37 cellular contexts compared by ENCODE assay signal in genomic region chr2:18619091-18619490, GRCh38. TPM values are rescaled to one million over a fixed set of nuclear protein-coding genes. Genes with fewer than 3 reads are reported as not detected.
"Had no signal": no experiment of that assay in that cellular context is flagged by ENCODE, and none has a peak within 500 bp of the region (broad histone marks: within the 10 kb centered on the region; RNA-seq: fewer than 3 reads in every experiment).

No MANE protein-coding gene starts in this region.

- H3K36me3 ChIP-seq: adrenal gland, brain microvascular endothelial cell, breast epithelium had no signal

- H3K4me1 ChIP-seq: breast epithelium had no signal

- H3K27me3 ChIP-seq: adrenal gland, body of pancreas, brain microvascular endothelial cell, breast epithelium had no signal

- FAIRE-seq: astrocyte, TTC549 had no signal

- DNase-seq: activated B cell treated with CpG ODN at 0.5 μM for 24 hours; activated CD4-positive, alpha-beta memory T cell treated with anti-CD3 and anti-CD28 coated beads for 36 hours; activated CD4-positive, alpha-beta T cell treated with anti-CD3 and anti-CD28 coated beads for 4 hours; activated CD4-positive, alpha-beta T cell treated with anti-CD3 and anti-CD28 coated beads, Interleukin-2, amount 50 U/mL, for 1 hour; activated CD4-positive, alpha-beta T cell treated with anti-CD3 and anti-CD28 coated beads, Interleukin-2, amount 50 U/mL, for 4 hours; activated CD4-positive, CD25-positive, alpha-beta regulatory T cell treated with anti-CD3 and anti-CD28 coated beads, Interleukin-2, amount 50 U/mL, for 72 hours; activated CD8-positive, alpha-beta memory T cell treated with anti-CD3 and anti-CD28 coated beads, Interleukin-2, amount 50 U/mL, for 4 hours; activated CD8-positive, alpha-beta T cell treated with anti-CD3 and anti-CD28 coated beads for 36 hours; activated effector memory CD4-positive, alpha-beta T cell treated with anti-CD3 and anti-CD28 coated beads, Interleukin-2, amount 50 U/mL, for 16 hours; activated gamma-delta T cell treated with Interleukin-2 at 50 U/mL for 16 hours; activated naive CD4-positive, alpha-beta T cell; activated naive CD4-positive, alpha-beta T cell treated with anti-CD3 and anti-CD28 coated beads for 36 hours; activated naive CD4-positive, alpha-beta T cell treated with anti-CD3 and anti-CD28 coated beads, Interleukin-2, amount 50 U/mL, for 16 hours; activated naive CD8-positive, alpha-beta T cell treated with anti-CD3 and anti-CD28 coated beads for 36 hours; activated T-cell treated with anti-CD3 and anti-CD28 coated beads for 4 hours; activated T-cell treated with anti-CD3 and anti-CD28 coated beads, Interleukin-2, amount 50 U/mL, for 1 hour; activated T-cell treated with anti-CD3 and anti-CD28 coated beads, Interleukin-2, amount 50 U/mL, for 4 hours; activated T-cell treated with anti-CD3 and anti-CD28 coated beads, Interleukin-2, amount 50 U/mL, for 72 hours; adrenal gland; amniotic stem cell; aorta; body of pancreas; brain microvascular endothelial cell; central memory CD4-positive, alpha-beta T cell; T-helper 1 cell; T-helper 2 cell; T-helper 9 cell had no signal

- ATAC-seq: activated CD8-positive, alpha-beta T cell treated with anti-CD3 and anti-CD28 coated beads for 36 hours; activated naive CD4-positive, alpha-beta T cell treated with anti-CD3 and anti-CD28 coated beads, Interleukin-2, amount 50 U/mL, for 72 hours; activated T-cell treated with anti-CD3 and anti-CD28 coated beads, Interleukin-2, amount 50 U/mL, for 4 hours; activated T-cell treated with anti-CD3 and anti-CD28 coated beads, Interleukin-2, amount 50 U/mL, for 72 hours; activated T-helper 17 cell treated with anti-CD3 and anti-CD28 coated beads, Interleukin-2, amount 50 U/mL, for 72 hours; body of pancreas had no signal

- H3K4me3 ChIP-seq: adrenal gland, body of pancreas, breast epithelium had no signal

- H3K9me3 ChIP-seq: adrenal gland, body of pancreas, breast epithelium had no signal

- H3K27ac ChIP-seq: adrenal gland, body of pancreas, brain microvascular endothelial cell, breast epithelium, VCaP had no signal

RNA-seq across cellular contexts. Expression of gene NT5C1B, which starts 29.7 kb away (rescaled TPM):
- total RNA-seq: activated B cell treated with CpG ODN at 0.5 μM for 24 hours; activated CD4-positive, alpha-beta memory T cell treated with anti-CD3 and anti-CD28 coated beads for 36 hours; activated CD4-positive, alpha-beta T cell treated with anti-CD3 and anti-CD28 coated beads, Interleukin-2, amount 10 ng/mL, durations not matched to agents 24 days and 14 days; activated CD8-positive, alpha-beta memory T cell treated with anti-CD3 and anti-CD28 coated beads for 36 hours; activated CD8-positive, alpha-beta T cell treated with anti-CD3 and anti-CD28 coated beads for 36 hours; activated naive CD4-positive, alpha-beta T cell treated with anti-CD3 and anti-CD28 coated beads for 36 hours; activated naive CD4-positive, alpha-beta T cell treated with anti-CD3 and anti-CD28 coated beads, Interleukin-2, amount 50 U/mL, for 72 hours; activated naive CD8-positive, alpha-beta T cell treated with anti-CD3 and anti-CD28 coated beads for 36 hours; activated T-cell treated with anti-CD3 and anti-CD28 coated beads, Interleukin-2, amount 50 U/mL, for 4 hours; activated T-cell treated with anti-CD3 and anti-CD28 coated beads, Interleukin-2, amount 50 U/mL, for 72 hours; activated T-helper 1 cell treated with anti-CD3 and anti-CD28 coated beads, Interleukin-12 subunit alpha, Interleukin-12 subunit beta, Interleukin-2, Interleukin-4 antibody, amounts not matched to agents 30 ng/mL and 10 ng/mL and 1 ng/mL, durations not matched to agents 14 hours and 24 hours and 36 hours; activated T-helper 17 cell treated with anti-CD3 and anti-CD28 coated beads, Interleukin-2, amount 50 U/mL, for 72 hours; adrenal gland; aorta; astrocyte; body of pancreas; breast epithelium; cardiac septum had no signal
- polyA plus RNA-seq: adrenal gland, aorta had no signal
